In the genomic region with DNA sequence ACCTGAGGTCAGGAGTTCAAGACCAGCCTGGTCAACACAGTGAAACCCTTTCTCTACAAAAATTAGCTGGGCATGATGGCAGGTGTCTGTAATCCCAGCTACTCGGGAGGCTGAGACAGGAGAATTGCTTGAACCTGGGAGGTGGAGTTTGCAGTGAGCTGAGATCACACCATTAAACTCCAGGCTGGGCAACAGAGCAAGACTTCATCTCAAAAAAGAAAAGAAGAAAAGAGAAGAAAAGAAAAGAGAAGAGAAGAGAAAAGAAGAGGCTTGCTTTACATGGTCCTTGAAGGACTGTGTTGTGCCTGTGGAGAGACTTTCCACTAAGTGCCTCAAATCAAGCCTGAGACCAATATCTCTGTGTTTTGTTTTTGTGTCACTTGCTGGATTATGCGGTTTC, we compare ENCODE assay signal across 8 cellular contexts. TPM values are rescaled to one million over a fixed set of nuclear protein-coding genes. Genes with fewer than 3 reads are reported as not detected.
DNase-seq lines count a peak whose midpoint lies in the region; ATAC-seq and TF ChIP-seq lines count a peak whose summit lies in the region.
"Not testable (repeated sequence)": the region's sequence is repeated elsewhere in the genome, so short reads cannot be mapped to it uniquely, and the experiment has no call there.

No MANE protein-coding gene starts in this region.

- not testable (repeated sequence) for TF ChIP-seq CTCF in OCI-LY3 (IDR thresholded peaks at IDR 0.05; ENCODE audit: low read depth, low read length); lower lobe of right lung (IDR thresholded peaks at IDR 0.05)

- not testable (repeated sequence) for H3K27me3 Mint-ChIP-seq in activated CD4-positive, alpha-beta T cell treated with anti-CD3 and anti-CD28 coated beads for 36 hours; stimulated activated naive B cell treated with anti-CD40 and anti-IgM and Interleukin-4, amounts not matched to agents 10 μg/mL and 1 μg/mL and 100 μg/mL, for 72 hours
- peaks cover 13% of the 10 kb centered on the region for H3K27me3 Mint-ChIP-seq in activated T-helper 1 cell treated with anti-CD3 and anti-CD28 coated beads, Interleukin-12 subunit alpha, Interleukin-12 subunit beta, Interleukin-2, Interleukin-4 antibody, amounts not matched to agents 30 ng/mL and 10 ng/mL and 1 ng/mL, durations not matched to agents 14 hours and 24 hours and 36 hours (ENCODE audit: insufficient read depth)
- peaks cover 10% of the 10 kb centered on the region for H3K27me3 Mint-ChIP-seq in activated naive CD8-positive, alpha-beta T cell treated with anti-CD3 and anti-CD28 coated beads for 36 hours

- H4K20me1 ChIP-seq in BLaER1; OCI-LY3 (ENCODE audit: insufficient read depth, low read length): not testable (repeated sequence)

- H3K27me3 ChIP-seq in BLaER1; OCI-LY3 (ENCODE audit: low read depth, low read length); lower lobe of right lung (ENCODE audit: low read depth): not testable (repeated sequence)

- H3K36me3 Mint-ChIP-seq in activated CD4-positive, alpha-beta T cell treated with anti-CD3 and anti-CD28 coated beads for 36 hours (ENCODE audit: low read depth); activated T-helper 1 cell treated with anti-CD3 and anti-CD28 coated beads, Interleukin-12 subunit alpha, Interleukin-12 subunit beta, Interleukin-2, Interleukin-4 antibody, amounts not matched to agents 30 ng/mL and 10 ng/mL and 1 ng/mL, durations not matched to agents 14 hours and 24 hours and 36 hours (ENCODE audit: low read depth); activated naive CD8-positive, alpha-beta T cell treated with anti-CD3 and anti-CD28 coated beads for 36 hours: not testable (repeated sequence)
- H3K36me3 Mint-ChIP-seq in stimulated activated naive B cell treated with anti-CD40 and anti-IgM and Interleukin-4, amounts not matched to agents 10 μg/mL and 1 μg/mL and 100 μg/mL, for 72 hours, result peaks cover 19 to 33% of the 10 kb centered on the region in 2 donors

- not testable (repeated sequence) for H3K79me2 ChIP-seq in OCI-LY3 (ENCODE audit: low read length)

- ATAC-seq in HG02610 (IDR thresholded peaks at IDR 0.05; ENCODE audit: unreplicated experiment), result peak; percentile 5
- ATAC-seq in activated CD4-positive, alpha-beta T cell treated with anti-CD3 and anti-CD28 coated beads for 36 hours; lower lobe of right lung: not testable (repeated sequence)
- ATAC-seq in stimulated activated naive B cell treated with anti-CD40 and anti-IgM and Interleukin-4, amounts not matched to agents 10 μg/mL and 1 μg/mL and 100 μg/mL, for 72 hours (replicated peaks), result peak in 1 of 2 donors; percentile 7

- H3K27ac ChIP-seq in BLaER1 (peak overlapping the region; percentile 73; the same call in 1 of the 2 replicates), OCI-LY3 (ENCODE audit: low read length) (peak overlapping the region; percentile 100), lower lobe of right lung (peak overlapping the region; percentile 69)

- H3K36me3 ChIP-seq in BLaER1, lower lobe of right lung: not testable (repeated sequence)
- peaks cover 16% of the 10 kb centered on the region for H3K36me3 ChIP-seq in OCI-LY3 (replicated peaks; ENCODE audit: low read depth, low read length)

- H3K9me3 ChIP-seq in BLaER1 (peaks cover 18% of the 10 kb centered on the region), OCI-LY3 (ENCODE audit: insufficient read depth, low read length) (peaks cover 13% of the 10 kb centered on the region)
- not testable (repeated sequence) for H3K9me3 ChIP-seq in lower lobe of right lung

- peak overlapping the region; percentile 84 for H3K4me2 ChIP-seq in BLaER1
- H3K4me2 ChIP-seq in OCI-LY3 (ENCODE audit: low read length), result peak overlapping the region; percentile 99

- H3K9me3 Mint-ChIP-seq in activated CD4-positive, alpha-beta T cell treated with anti-CD3 and anti-CD28 coated beads for 36 hours (ENCODE audit: low read depth), result peaks cover 17% of the 10 kb centered on the region
- H3K9me3 Mint-ChIP-seq in activated T-helper 1 cell treated with anti-CD3 and anti-CD28 coated beads, Interleukin-12 subunit alpha, Interleukin-12 subunit beta, Interleukin-2, Interleukin-4 antibody, amounts not matched to agents 30 ng/mL and 10 ng/mL and 1 ng/mL, durations not matched to agents 14 hours and 24 hours and 36 hours, result peaks cover 22% of the 10 kb centered on the region
- peaks cover 15% of the 10 kb centered on the region for H3K9me3 Mint-ChIP-seq in activated naive CD8-positive, alpha-beta T cell treated with anti-CD3 and anti-CD28 coated beads for 36 hours
- H3K9me3 Mint-ChIP-seq in stimulated activated naive B cell treated with anti-CD40 and anti-IgM and Interleukin-4, amounts not matched to agents 10 μg/mL and 1 μg/mL and 100 μg/mL, for 72 hours, result not testable (repeated sequence)

- intact Hi-C loops in activated CD4-positive, alpha-beta T cell treated with anti-CD3 and anti-CD28 coated beads for 36 hours (cut with DNase I, micrococcal nuclease), result loop anchor here in 1 of 2 experiments (2.0 kb wide), 1 partner anchor 35 kb away; no protein-coding TSS in a partner anchor
- intact Hi-C loops in activated T-helper 1 cell treated with anti-CD3 and anti-CD28 coated beads, Interleukin-12 subunit alpha, Interleukin-12 subunit beta, Interleukin-2, Interleukin-4 antibody, amounts not matched to agents 30 ng/mL and 10 ng/mL and 1 ng/mL, durations not matched to agents 14 hours and 24 hours and 36 hours (cut with micrococcal nuclease), result loop anchor here (1.0 kb wide), 2 partner anchors 17 to 33 kb away; no protein-coding TSS in a partner anchor
- intact Hi-C loops in lower lobe of right lung (cut with DNase I), result not testable (repeated sequence)

- peaks cover 32% of the 10 kb centered on the region for H3K4me1 Mint-ChIP-seq in activated CD4-positive, alpha-beta T cell treated with anti-CD3 and anti-CD28 coated beads for 36 hours
- H3K4me1 Mint-ChIP-seq in activated T-helper 1 cell treated with anti-CD3 and anti-CD28 coated beads, Interleukin-12 subunit alpha, Interleukin-12 subunit beta, Interleukin-2, Interleukin-4 antibody, amounts not matched to agents 30 ng/mL and 10 ng/mL and 1 ng/mL, durations not matched to agents 14 hours and 24 hours and 36 hours (ENCODE audit: low read depth), result peaks cover 35% of the 10 kb centered on the region
- H3K4me1 Mint-ChIP-seq in activated naive CD8-positive, alpha-beta T cell treated with anti-CD3 and anti-CD28 coated beads for 36 hours, result peaks cover 30% of the 10 kb centered on the region
- peaks cover 48 to 79% of the 10 kb centered on the region in 2 donors for H3K4me1 Mint-ChIP-seq in stimulated activated naive B cell treated with anti-CD40 and anti-IgM and Interleukin-4, amounts not matched to agents 10 μg/mL and 1 μg/mL and 100 μg/mL, for 72 hours

- not testable (repeated sequence) for H2AFZ ChIP-seq in OCI-LY3 (ENCODE audit: low read depth, low read length)

- H3K27ac Mint-ChIP-seq in activated CD4-positive, alpha-beta T cell treated with anti-CD3 and anti-CD28 coated beads for 36 hours, result peak overlapping the region; percentile 70
- peak overlapping the region; percentile 88 for H3K27ac Mint-ChIP-seq in activated T-helper 1 cell treated with anti-CD3 and anti-CD28 coated beads, Interleukin-12 subunit alpha, Interleukin-12 subunit beta, Interleukin-2, Interleukin-4 antibody, amounts not matched to agents 30 ng/mL and 10 ng/mL and 1 ng/mL, durations not matched to agents 14 hours and 24 hours and 36 hours
- peak overlapping the region; percentile 86 for H3K27ac Mint-ChIP-seq in activated naive CD8-positive, alpha-beta T cell treated with anti-CD3 and anti-CD28 coated beads for 36 hours
- peak overlapping the region; percentile 99 for H3K27ac Mint-ChIP-seq in stimulated activated naive B cell treated with anti-CD40 and anti-IgM and Interleukin-4, amounts not matched to agents 10 μg/mL and 1 μg/mL and 100 μg/mL, for 72 hours

- not testable (repeated sequence) for H3K9ac ChIP-seq in BLaER1
- H3K9ac ChIP-seq in OCI-LY3 (ENCODE audit: low read length), result peak overlapping the region; percentile 98

- not testable (repeated sequence) for H3K4me3 ChIP-seq in BLaER1, lower lobe of right lung
- H3K4me3 ChIP-seq in OCI-LY3 (ENCODE audit: low read length), result peak overlapping the region; percentile 63

- CTCF ChIA-PET in activated CD4-positive, alpha-beta T cell treated with anti-CD3 and anti-CD28 coated beads for 36 hours (lab: Charles Lee), result interaction anchor here (0.7 to 1.5 kb wide), 4 partner anchors 14 to 116 kb away, joined by 3 read pairs; no protein-coding TSS in a partner anchor

- POLR2A ChIA-PET in activated CD4-positive, alpha-beta T cell treated with anti-CD3 and anti-CD28 coated beads for 36 hours (lab: Charles Lee), result not testable (repeated sequence)

- DNase-seq in activated CD4-positive, alpha-beta T cell treated with anti-CD3 and anti-CD28 coated beads for 36 hours; activated T-helper 1 cell treated with anti-CD3 and anti-CD28 coated beads, Interleukin-12 subunit alpha, Interleukin-12 subunit beta, Interleukin-2, Interleukin-4 antibody, amounts not matched to agents 30 ng/mL and 10 ng/mL and 1 ng/mL, durations not matched to agents 14 hours and 24 hours and 36 hours (ENCODE audit: low spot score); activated naive CD8-positive, alpha-beta T cell treated with anti-CD3 and anti-CD28 coated beads for 36 hours; lower lobe of right lung; stimulated activated naive B cell treated with anti-CD40 and anti-IgM and Interleukin-4, amounts not matched to agents 10 μg/mL and 1 μg/mL and 100 μg/mL, for 72 hours: not testable (repeated sequence)

- not testable (repeated sequence) for H3K4me3 Mint-ChIP-seq in activated CD4-positive, alpha-beta T cell treated with anti-CD3 and anti-CD28 coated beads for 36 hours; activated naive CD8-positive, alpha-beta T cell treated with anti-CD3 and anti-CD28 coated beads for 36 hours
- peak overlapping the region; percentile 35 for H3K4me3 Mint-ChIP-seq in activated T-helper 1 cell treated with anti-CD3 and anti-CD28 coated beads, Interleukin-12 subunit alpha, Interleukin-12 subunit beta, Interleukin-2, Interleukin-4 antibody, amounts not matched to agents 30 ng/mL and 10 ng/mL and 1 ng/mL, durations not matched to agents 14 hours and 24 hours and 36 hours
- H3K4me3 Mint-ChIP-seq in stimulated activated naive B cell treated with anti-CD40 and anti-IgM and Interleukin-4, amounts not matched to agents 10 μg/mL and 1 μg/mL and 100 μg/mL, for 72 hours, result peak overlapping the region; percentile 76

- H3K4me1 ChIP-seq in BLaER1 (peaks cover 32% of the 10 kb centered on the region), OCI-LY3 (ENCODE audit: low read length) (peaks cover 48% of the 10 kb centered on the region), lower lobe of right lung (peaks cover 21% of the 10 kb centered on the region)

RNA-seq across cellular contexts. Expression of gene CD83, which starts 9.5 kb away (rescaled TPM):
- 10 to 100 TPM; 22.0 to 22.9 TPM for total RNA-seq in activated CD4-positive, alpha-beta T cell treated with anti-CD3 and anti-CD28 coated beads for 36 hours
- 101 and 107 TPM in 2 replicates for total RNA-seq in activated T-helper 1 cell treated with anti-CD3 and anti-CD28 coated beads, Interleukin-12 subunit alpha, Interleukin-12 subunit beta, Interleukin-2, Interleukin-4 antibody, amounts not matched to agents 30 ng/mL and 10 ng/mL and 1 ng/mL, durations not matched to agents 14 hours and 24 hours and 36 hours
- total RNA-seq in activated naive CD8-positive, alpha-beta T cell treated with anti-CD3 and anti-CD28 coated beads for 36 hours, result 10 to 100 TPM; 45.0 to 46.9 TPM
- total RNA-seq in lower lobe of right lung, result 25.0 TPM
